Comparison of ENCODE assay signal across 8 cellular contexts in the genomic region with DNA sequence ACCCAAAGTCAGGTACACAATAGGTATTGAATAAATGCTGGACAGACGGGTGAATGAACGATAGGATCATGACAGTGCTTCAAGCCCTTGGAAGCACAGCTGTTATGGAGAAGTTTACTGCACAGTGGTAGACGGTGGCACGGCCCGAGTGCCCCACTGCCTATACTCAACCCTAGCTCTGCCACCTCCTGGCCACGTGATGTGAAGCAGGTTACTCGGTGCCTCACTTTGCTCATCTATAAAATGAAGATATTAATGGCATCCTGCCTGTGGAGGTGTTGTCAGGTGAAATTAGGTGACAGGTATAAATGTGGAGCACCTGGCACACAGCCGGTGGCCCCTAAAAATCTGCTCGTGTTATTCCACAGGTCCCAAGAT. TPM values are rescaled to one million over a fixed set of nuclear protein-coding genes. Genes with fewer than 3 reads are reported as not detected.
DNase-seq lines count a peak whose midpoint lies in the region; ATAC-seq and TF ChIP-seq lines count a peak whose summit lies in the region.

No MANE protein-coding gene starts in this region.

- H3K27me3 Mint-ChIP-seq in activated CD8-positive, alpha-beta T cell treated with anti-CD3 and anti-CD28 coated beads for 36 hours: no peaks in the 10 kb centered on the region

- H3K27ac Mint-ChIP-seq in activated CD8-positive, alpha-beta T cell treated with anti-CD3 and anti-CD28 coated beads for 36 hours: peak overlapping the region; percentile 95

- H3K4me3 Mint-ChIP-seq in activated CD8-positive, alpha-beta T cell treated with anti-CD3 and anti-CD28 coated beads for 36 hours: peak overlapping the region; percentile 76

- no peak for DNase-seq in AG09309 (ENCODE audit: low read depth)
- peak; percentile 13 for DNase-seq in NCI-H345 treated with DMSO at 0.1 percent for 48 hours (lab: John Stamatoyannopoulos, UW; ENCODE audit: unreplicated experiment)
- peak; percentile 80 for DNase-seq in activated CD8-positive, alpha-beta T cell treated with anti-CD3 and anti-CD28 coated beads for 36 hours
- peak; percentile 46 for DNase-seq in epithelial cell of esophagus (ENCODE audit: low read depth)
- no peak for DNase-seq in HK-2 (ENCODE audit: unreplicated experiment)
- DNase-seq in NCI-H187 treated with DMSO at 0.1 percent for 48 hours (lab: John Stamatoyannopoulos, UW): no peak

- H3K9me3 Mint-ChIP-seq in activated CD8-positive, alpha-beta T cell treated with anti-CD3 and anti-CD28 coated beads for 36 hours: peaks cover 2% of the 10 kb centered on the region

- peaks cover 64% of the 10 kb centered on the region for H3K27me3 ChIP-seq in skeletal muscle satellite cell (ENCODE audit: control insufficient read depth, insufficient read depth, low read length)

- peaks cover 13% of the 10 kb centered on the region for H3K4me1 ChIP-seq in skeletal muscle satellite cell (ENCODE audit: control insufficient read depth, insufficient read depth, low read length)

- peak; percentile 34 for TF ChIP-seq CTCF in AG09309 (IDR thresholded peaks at IDR 0.05; ENCODE audit: control insufficient read depth, insufficient read depth, low read depth, low read length, missing control alignments)
- TF ChIP-seq CTCF in activated CD8-positive, alpha-beta T cell treated with anti-CD3 and anti-CD28 coated beads for 36 hours (IDR thresholded peaks at IDR 0.05): peak; percentile 80
- peak; percentile 46 for TF ChIP-seq CTCF in epithelial cell of esophagus (IDR thresholded peaks at IDR 0.05; ENCODE audit: insufficient read depth, low read depth, low read length, missing control alignments)

- peak overlapping the region; percentile 18 for H3K9ac ChIP-seq in skeletal muscle satellite cell (ENCODE audit: low read depth, low read length)

- intact Hi-C loops in activated CD8-positive, alpha-beta T cell treated with anti-CD3 and anti-CD28 coated beads for 36 hours (cut with micrococcal nuclease): no loop called here

- H3K36me3 Mint-ChIP-seq in activated CD8-positive, alpha-beta T cell treated with anti-CD3 and anti-CD28 coated beads for 36 hours (ENCODE audit: low read depth): peaks cover 5% of the 10 kb centered on the region

- H3K4me3 ChIP-seq in AG09309 (ENCODE audit: control insufficient read depth, low read depth, low read length) (peak overlapping the region; percentile 8; the same call in 1 of the 2 replicates), epithelial cell of esophagus (ENCODE audit: low read length) (no peak overlapping the region), skeletal muscle satellite cell (ENCODE audit: low read length) (peak overlapping the region; percentile 61)

- ATAC-seq in GM19324 (IDR thresholded peaks at IDR 0.05; ENCODE audit: low FRiP score, unreplicated experiment): peak; percentile 35
- peak; percentile 78 for ATAC-seq in activated CD8-positive, alpha-beta T cell treated with anti-CD3 and anti-CD28 coated beads for 36 hours

- H3K36me3 ChIP-seq in skeletal muscle satellite cell (ENCODE audit: insufficient read depth, low read length): no peaks in the 10 kb centered on the region

- POLR2A ChIA-PET in activated CD8-positive, alpha-beta T cell treated with anti-CD3 and anti-CD28 coated beads for 36 hours (lab: Charles Lee): interaction anchor here (1.0 to 12.3 kb wide), 10 partner anchors 8 to 31 kb away, joined by 3 to 180 read pairs (median 4); no protein-coding TSS in a partner anchor

- CTCF ChIA-PET in activated CD8-positive, alpha-beta T cell treated with anti-CD3 and anti-CD28 coated beads for 36 hours (lab: Charles Lee): interaction anchor here (0.8 to 13.6 kb wide), 16 partner anchors 8 to 58 kb away, joined by 3 to 290 read pairs (median 8); a partner anchor contains a TSS

- peaks cover 67% of the 10 kb centered on the region for H3K4me1 Mint-ChIP-seq in activated CD8-positive, alpha-beta T cell treated with anti-CD3 and anti-CD28 coated beads for 36 hours (ENCODE audit: low read depth)

- no peaks in the 10 kb centered on the region for H3K9me3 ChIP-seq in skeletal muscle satellite cell (replicated peaks; ENCODE audit: low read length)

- peak overlapping the region; percentile 77 for H3K4me2 ChIP-seq in skeletal muscle satellite cell (ENCODE audit: low read length)

RNA-seq across cellular contexts. Expression of a gene that starts 5.8 kb away (rescaled TPM):
- total RNA-seq in activated CD8-positive, alpha-beta T cell treated with anti-CD3 and anti-CD28 coated beads for 36 hours: 10 to 100 TPM; 11.7 to 12.7 TPM
- 0.22 TPM in 1 of 2 replicates, not detected in the other for total RNA-seq in skeletal muscle satellite cell (2012; rRNA removed)

RNA-seq across cellular contexts. Expression of a gene that starts 26.5 kb away (rescaled TPM):
- not detected for total RNA-seq in activated CD8-positive, alpha-beta T cell treated with anti-CD3 and anti-CD28 coated beads for 36 hours
- not detected in 2 replicates for total RNA-seq in skeletal muscle satellite cell (2012; rRNA removed)

RNA-seq across cellular contexts. Expression of a gene that starts 43.4 kb away (rescaled TPM):
- not detected for total RNA-seq in activated CD8-positive, alpha-beta T cell treated with anti-CD3 and anti-CD28 coated beads for 36 hours
- total RNA-seq in skeletal muscle satellite cell (2012; rRNA removed): not detected in 2 replicates

RNA-seq across cellular contexts. Expression of a gene that starts 55.6 kb away (rescaled TPM):
- under 1 TPM; 0.25 to 0.29 TPM for total RNA-seq in activated CD8-positive, alpha-beta T cell treated with anti-CD3 and anti-CD28 coated beads for 36 hours
- total RNA-seq in skeletal muscle satellite cell (2012; rRNA removed): 1.0 and 2.4 TPM in 2 replicates

Comparison
In these comparisons a context has a peak if more than half of its experiments do, and no peak if none do; other contexts are left out.
1. DNase-seq: peak in NCI-H345 treated with DMSO at 0.1 percent for 48 hours (single experiment), activated CD8-positive, alpha-beta T cell treated with anti-CD3 and anti-CD28 coated beads for 36 hours (single experiment) and epithelial cell of esophagus (single experiment); none in AG09309 (single experiment), HK-2 (single experiment) and NCI-H187 treated with DMSO at 0.1 percent for 48 hours (single experiment).
2. Peak in every context shown above with its lines, with median percentiles within 50 percentile points of each other: CTCF ChIP-seq.